In the genomic region with DNA sequence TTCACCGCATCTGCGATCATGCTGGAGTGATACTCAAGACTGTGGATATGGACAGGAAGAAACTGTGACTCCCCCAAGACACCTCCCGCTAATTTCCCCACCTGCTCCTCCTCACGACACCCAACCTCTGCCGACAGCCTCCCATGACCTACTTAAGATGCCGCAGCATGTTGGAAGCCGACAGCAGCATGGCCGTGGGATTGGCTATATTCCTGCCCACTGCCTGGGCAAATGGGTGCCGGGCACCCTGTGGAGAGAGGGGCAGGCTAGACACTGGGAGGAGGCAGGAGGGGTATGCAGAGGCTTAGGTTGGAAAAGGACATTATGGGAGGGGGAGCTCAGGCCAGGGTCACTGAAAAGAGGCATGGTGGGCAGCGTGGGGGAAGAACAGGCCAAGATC, we compare ENCODE assay signal across 16 cellular contexts. TPM values are rescaled to one million over a fixed set of nuclear protein-coding genes. Genes with fewer than 3 reads are reported as not detected.
DNase-seq lines count a peak whose midpoint lies in the region; ATAC-seq, FAIRE-seq and TF ChIP-seq lines count a peak whose summit lies in the region.
"Had no signal": no experiment of that assay in that cellular context is flagged by ENCODE, and none has a peak within 500 bp of the region (broad histone marks: within the 10 kb centered on the region; RNA-seq: fewer than 3 reads in every experiment).

No MANE protein-coding gene starts in this region.

- no peak overlapping the region for H3K4ac ChIP-seq in H1 (replicated peaks; ENCODE audit: insufficient read length, low read depth, low read length)

- H2BK20ac ChIP-seq in H1 (ENCODE audit: low read length) = no peak overlapping the region

- H4K20me1 ChIP-seq in H1 (replicated peaks in 1 of 2; ENCODE audit: control insufficient read depth in 1 of 2, insufficient read depth in 2 of 2, low read length in 2 of 2) = peaks cover 27 to 35% of the 10 kb centered on the region in 2 experiments

- TF ChIP-seq EP300 in H1 (IDR thresholded peaks at IDR 0.05; ENCODE audit: borderline replicate concordance in 1 of 2, low read depth in 2 of 2, low read length in 2 of 2) = no peak

- no peak for ATAC-seq in GM19452 (IDR thresholded peaks at IDR 0.05; ENCODE audit: unreplicated experiment)

- H4K91ac ChIP-seq in H1 (replicated peaks; ENCODE audit: insufficient read length, low read length) = no peak overlapping the region

- no peak overlapping the region for H3K27ac ChIP-seq in H1 (ENCODE audit: low read depth, low read length)
- H3K27ac ChIP-seq: PC-9 had no signal

- no peak overlapping the region for H3K18ac ChIP-seq in H1 (ENCODE audit: extremely low read depth, low read length)

- H4K5ac ChIP-seq in H1 (ENCODE audit: insufficient read length, low read depth, low read length) = no peak overlapping the region

- no peak for TF ChIP-seq CTCF in H1 (IDR thresholded peaks at IDR 0.05; ENCODE audit: control extremely low read depth in 1 of 3, insufficient read depth in 1 of 3, low read depth in 1 of 3, low read length in 3 of 3)

- H2BK15ac ChIP-seq in H1 (ENCODE audit: low read length) = no peak overlapping the region

- no peaks in the 10 kb centered on the region for H3K9me3 ChIP-seq in H1 (ENCODE audit: insufficient read depth in 2 of 2, low read depth in 1 of 2, low read length in 1 of 2)

- peaks cover 32 to 76% (median 59%) of the 10 kb centered on the region in 4 experiments for H3K36me3 ChIP-seq in H1 (ENCODE audit: control insufficient read depth in 2 of 4, insufficient read depth in 4 of 4, low read length in 3 of 4)

- H3K4me2 ChIP-seq in H1 (ENCODE audit: insufficient read depth in 1 of 2, low read depth in 2 of 2, low read length in 2 of 2) = no peak overlapping the region
- H3K4me2 ChIP-seq: PC-9 had no signal

- no peak for FAIRE-seq in H1 (lab: Jason Lieb, UNC)
- FAIRE-seq: GM18507 had no signal

- no peak overlapping the region for H3K4me3 ChIP-seq in H1 (ENCODE audit: extremely low read depth in 1 of 4, insufficient read depth in 2 of 4, low read depth in 3 of 4, low read length in 4 of 4)
- H3K4me3 ChIP-seq: PC-9 had no signal

- no peak for TF ChIP-seq RAD21 in H1 (IDR thresholded peaks at IDR 0.05 in 1 of 2, conservative IDR thresholded peaks at IDR 0.05 in 1 of 2; ENCODE audit: low read depth in 2 of 2, low read length in 2 of 2)

- peaks cover under 1 to 24% of the 10 kb centered on the region in 2 experiments; a peak in 3 of 4 replicates for H3K79me2 ChIP-seq in H1 (ENCODE audit: control insufficient read depth in 1 of 2, insufficient read depth in 2 of 2, low read length in 2 of 2)

- H3K27me3 ChIP-seq in H1 (replicated peaks in 1 of 4; ENCODE audit: control insufficient read depth in 3 of 4, extremely low read depth in 1 of 4, insufficient read depth in 3 of 4, low read length in 3 of 4) = no peaks in the 10 kb centered on the region

- no peak; a peak in 1 of 3 replicates for TF ChIP-seq POLR2A in H1 (IDR thresholded peaks at IDR 0.05; ENCODE audit: control extremely low read depth in 1 of 2, low read depth in 2 of 2, low read length in 2 of 2)

- H3K23me2 ChIP-seq in H1 (ENCODE audit: low read depth, low read length) = peaks cover 4% of the 10 kb centered on the region; the same call in 1 of the 2 replicates

- no peak overlapping the region for H2BK12ac ChIP-seq in H1 (ENCODE audit: low read depth, low read length)

- H4K8ac ChIP-seq in H1 (ENCODE audit: extremely low read depth, insufficient read depth, low read length) = no peak overlapping the region; the same call in 1 of the 2 replicates

- DNase-seq in DMS 273 (lab: John Stamatoyannopoulos, UW; ENCODE audit: unreplicated experiment) (peak; percentile 51), DMS 273 treated with DMSO at 0.1 percent for 48 hours (lab: John Stamatoyannopoulos, UW) (no peak), H1 (ENCODE audit: low read depth in 1 of 2, low spot score in 2 of 2) (no peak), dedifferentiated amniotic fluid mesenchymal stem cell (ENCODE audit: extremely low spot score) (no peak)
- peak; percentile 28 for DNase-seq in stimulated activated CD4-positive, alpha-beta T cell treated with anti-CD3 and anti-CD28 coated beads, Interleukin-15, amount 100 ng/mL, for 24 hours
- no peak for DNase-seq in stimulated activated CD4-positive, alpha-beta T cell treated with anti-CD3 and anti-CD28 coated beads, Interleukin-4, amount 100 ng/mL, for 24 hours
- DNase-seq in activated CD4-positive, alpha-beta T cell treated with anti-CD3 and anti-CD28 coated beads for 4 hours = no peak
- DNase-seq: CD8-positive, alpha-beta memory T cell; GDM1; GOT3; NCI-H1092; NCI-H2081 treated with DMSO at 0.1 percent for 48 hours; PC-9 had no signal

- POLR2A ChIA-PET in H1 (lab: Charles Lee; ENCODE audit: partially characterized antibody) = interaction anchor here (0.8 to 28.5 kb wide), 7 partner anchors 10 to 196 kb away, joined by 3 to 463 read pairs (median 7); a partner anchor contains a TSS

- 96% methylated on average over 10 of the region's 10 CpGs; no CpG with 5 or more reads in 1 of the 2 experiments for whole genome bisulfite sequencing in H1 (ENCODE audit: extremely low coverage in 1 of 2, insufficient coverage in 1 of 2, insufficient read length in 1 of 2, insufficient replicate concordance in 2 of 2, low coverage in 1 of 2, low lambda C conversion rate in 2 of 2, missing lambda C conversion rate in 1 of 2), 2 experiments

- no peak overlapping the region for H3K14ac ChIP-seq in H1 (ENCODE audit: insufficient read length)

- no peak overlapping the region for H2AK5ac ChIP-seq in H1 (ENCODE audit: low read depth, low read length)

- peaks cover 0 to 4% (median 2%) of the 10 kb centered on the region in 4 experiments; a peak in 3 of 7 replicates for H3K4me1 ChIP-seq in H1 (replicated peaks in 1 of 4; ENCODE audit: control insufficient read depth in 3 of 4, insufficient read depth in 4 of 4, low read length in 3 of 4)

- CTCF ChIA-PET in H1 (lab: Charles Lee; ENCODE audit: partially characterized antibody) = interaction anchor here (1.3 to 1.8 kb wide), 2 partner anchors 12 to 13 kb away, joined by 4 to 5 read pairs; no protein-coding TSS in a partner anchor

- H2BK5ac ChIP-seq in H1 (ENCODE audit: low read depth, low read length) = no peak overlapping the region

- peaks cover 9% of the 10 kb centered on the region; the same call in 1 of the 2 replicates for H3K79me1 ChIP-seq in H1 (ENCODE audit: low read depth, low read length)

- no peak overlapping the region for H3K23ac ChIP-seq in H1 (ENCODE audit: insufficient read length)

- H2AFZ ChIP-seq in H1 (ENCODE audit: low read length) = no peak overlapping the region
- H2AFZ ChIP-seq: PC-9 had no signal

- no peak overlapping the region for H2BK120ac ChIP-seq in H1 (replicated peaks; ENCODE audit: low read depth, low read length)

- no peak overlapping the region for H3K9ac ChIP-seq in H1 (replicated peaks in 1 of 4; ENCODE audit: extremely low read depth in 1 of 4, low read depth in 3 of 4, low read length in 3 of 4)

- no peak overlapping the region for H3K56ac ChIP-seq in H1 (replicated peaks; ENCODE audit: insufficient read length, low read depth, low read length)

TF ChIP-seq in H1, 55 proteins besides CTCF, POLR2A, EP300 and RAD21 (continues in another document):
- TF ChIP-seq NANOG (IDR thresholded peaks at IDR 0.05; ENCODE audit: insufficient read depth, low read depth, low read length, poor library complexity, severe bottlenecking) (no peak), POLR2AphosphoS5 (IDR thresholded peaks at IDR 0.05; ENCODE audit: low read depth, low read length) (peak; percentile 15; the same call in 1 of the 2 replicates), TCF12 (IDR thresholded peaks at IDR 0.05; ENCODE audit: low read depth, low read length) (no peak)

RNA-seq across cellular contexts. Expression of a gene that starts 4.5 kb away (rescaled TPM):
- 103 and 110 TPM in 2 replicates for total RNA-seq in H1 (2021; fragmentation: NEBNext Ultra II Directional; extraction: Animal tissue kit (Norgen Biotek cat#: 25700))
- polyA plus RNA-seq in H1 (2011; rRNA removed) = 162 and 167 TPM in 2 replicates
- 202 TPM for polyA plus RNA-seq in H1 (2011; cell fraction: cytosol; rRNA removed)
- 428 TPM for polyA plus RNA-seq in H1 (2011; cell fraction: nucleus; rRNA removed)
- 129 to 159 TPM (median 155 TPM) in 4 replicates for polyA plus RNA-seq in H1 (2012, experiment 1 of 2)
- 85.7 TPM for polyA plus RNA-seq in H1 (2012, experiment 2 of 2)
- 59.3 TPM for polyA plus RNA-seq in H1 (2013, experiment 1 of 2)
- polyA plus RNA-seq in H1 (2013, experiment 2 of 2) = 52.9 TPM
- polyA minus RNA-seq in H1 (2011; rRNA and poly(A)+ RNA removed) = 173 and 188 TPM in 2 replicates
- 64.4 TPM for polyA minus RNA-seq in H1 (2011; cell fraction: cytosol; rRNA and poly(A)+ RNA removed)
- 114 TPM for polyA minus RNA-seq in H1 (2011; cell fraction: nucleus; rRNA and poly(A)+ RNA removed)

RNA-seq across cellular contexts. Expression of a gene that starts 7.1 kb away (rescaled TPM):
- 668 and 677 TPM in 2 replicates for total RNA-seq in H1 (2021; fragmentation: NEBNext Ultra II Directional; extraction: Animal tissue kit (Norgen Biotek cat#: 25700))
- 364 and 391 TPM in 2 replicates for polyA plus RNA-seq in H1 (2011; rRNA removed)
- polyA plus RNA-seq in H1 (2011; cell fraction: cytosol; rRNA removed) = 433 TPM
- 1,642 TPM for polyA plus RNA-seq in H1 (2011; cell fraction: nucleus; rRNA removed)
- 603 to 679 TPM (median 649 TPM) in 4 replicates for polyA plus RNA-seq in H1 (2012, experiment 1 of 2)
- 135 TPM for polyA plus RNA-seq in H1 (2012, experiment 2 of 2)
- polyA plus RNA-seq in H1 (2013, experiment 1 of 2) = 937 TPM
- polyA plus RNA-seq in H1 (2013, experiment 2 of 2) = 806 TPM
- 546 and 558 TPM in 2 replicates for polyA minus RNA-seq in H1 (2011; rRNA and poly(A)+ RNA removed)
- 255 TPM for polyA minus RNA-seq in H1 (2011; cell fraction: cytosol; rRNA and poly(A)+ RNA removed)
- polyA minus RNA-seq in H1 (2011; cell fraction: nucleus; rRNA and poly(A)+ RNA removed) = 857 TPM

RNA-seq across cellular contexts. Expression of a gene that starts 33.0 kb away (rescaled TPM):
- 1.2 and 1.6 TPM in 2 replicates for total RNA-seq in H1 (2021; fragmentation: NEBNext Ultra II Directional; extraction: Animal tissue kit (Norgen Biotek cat#: 25700))
- polyA plus RNA-seq in H1 (2011; rRNA removed) = 2.9 and 3.6 TPM in 2 replicates
- polyA plus RNA-seq in H1 (2011; cell fraction: cytosol; rRNA removed) = 2.9 TPM
- 16.0 TPM for polyA plus RNA-seq in H1 (2011; cell fraction: nucleus; rRNA removed)
- 3.0 to 6.6 TPM (median 3.9 TPM) in 4 replicates for polyA plus RNA-seq in H1 (2012, experiment 1 of 2)
- 2.3 TPM for polyA plus RNA-seq in H1 (2012, experiment 2 of 2)
- polyA plus RNA-seq in H1 (2013, experiment 1 of 2) = 1.5 TPM
- polyA plus RNA-seq in H1 (2013, experiment 2 of 2) = 1.2 TPM
- polyA minus RNA-seq in H1 (2011; rRNA and poly(A)+ RNA removed) = 1.7 and 2.3 TPM in 2 replicates
- polyA minus RNA-seq in H1 (2011; cell fraction: cytosol; rRNA and poly(A)+ RNA removed) = 1.9 TPM
- polyA minus RNA-seq in H1 (2011; cell fraction: nucleus; rRNA and poly(A)+ RNA removed) = 2.4 TPM
- total RNA-seq: MCF 10A had no signal

Comparison
In these comparisons a context has a peak if more than half of its experiments do, and no peak if none do; other contexts are left out.
1. DNase-seq: peak in DMS 273 (single experiment) and stimulated activated CD4-positive, alpha-beta T cell treated with anti-CD3 and anti-CD28 coated beads, Interleukin-15, amount 100 ng/mL, for 24 hours (single experiment); none in DMS 273 treated with DMSO at 0.1 percent for 48 hours (single experiment), stimulated activated CD4-positive, alpha-beta T cell treated with anti-CD3 and anti-CD28 coated beads, Interleukin-4, amount 100 ng/mL, for 24 hours (single experiment), H1 (0 of 2), activated CD4-positive, alpha-beta T cell treated with anti-CD3 and anti-CD28 coated beads for 4 hours (0 of 2) and dedifferentiated amniotic fluid mesenchymal stem cell (single experiment).